ENCODE assay signal across 1 cellular context in genomic region chr2:3518496-3519254, GRCh38.
TF ChIP-seq lines count a peak whose summit lies in the region.

No MANE protein-coding gene starts in this region.

TF ChIP-seq in HepG2, 621 proteins besides CTCF, POLR2A, EP300 and RAD21 (continued from another document and continues in another):
- no peak; the same call in 1 of the 2 replicates for TF ChIP-seq ZNF646 (CRISPR knock-in tag; IDR thresholded peaks at IDR 0.05)
- 0 out of 2 replicates have a peak, but pooled peaks have one; percentile 2 for TF ChIP-seq TOE1 (CRISPR knock-in tag; IDR thresholded peaks at IDR 0.05)
- 0 out of 2 replicates have a peak, but pooled peaks have one; percentile 13 for TF ChIP-seq TGIF2 (CRISPR knock-in tag; IDR thresholded peaks at IDR 0.05)
- TF ChIP-seq LRRFIP1 (CRISPR knock-in tag; conservative IDR thresholded peaks at IDR 0.05) = no peak
- 0 out of 2 replicates have a peak, but pooled peaks have one; percentile 41 for TF ChIP-seq DZIP1 (CRISPR knock-in tag; IDR thresholded peaks at IDR 0.05)
- TF ChIP-seq ZKSCAN5 (CRISPR knock-in tag; IDR thresholded peaks at IDR 0.05) = 0 out of 2 replicates have a peak, but pooled peaks have one; percentile 77
- peak; percentile 89 for TF ChIP-seq KLF12 (CRISPR knock-in tag; IDR thresholded peaks at IDR 0.05; ENCODE audit: borderline replicate concordance)
- TF ChIP-seq ZNF30 (CRISPR knock-in tag; IDR thresholded peaks at IDR 0.05) = no peak
- TF ChIP-seq E2F1 (CRISPR knock-in tag; IDR thresholded peaks at IDR 0.05) = 0 out of 2 replicates have a peak, but pooled peaks have one; percentile 19
- 0 out of 2 replicates have a peak, but pooled peaks have one; percentile 7 for TF ChIP-seq KDM5B (CRISPR knock-in tag; IDR thresholded peaks at IDR 0.05; ENCODE audit: borderline replicate concordance)
- no peak for TF ChIP-seq ZNF230 (CRISPR knock-in tag; IDR thresholded peaks at IDR 0.05)
- peak in 1 of 2 experiments; percentile 76; a peak in 2 of 4 replicates for TF ChIP-seq HMGXB4 (CRISPR knock-in tag; IDR thresholded peaks at IDR 0.05; ENCODE audit: borderline replicate concordance in 1 of 2, low read depth in 1 of 2)
- 0 out of 2 replicates have a peak, but pooled peaks have one; percentile 34 for TF ChIP-seq ZNF503 (CRISPR knock-in tag; IDR thresholded peaks at IDR 0.05)
- TF ChIP-seq IRX3 (CRISPR knock-in tag; IDR thresholded peaks at IDR 0.05; ENCODE audit: borderline replicate concordance, low read depth) = 0 out of 2 replicates have a peak, but pooled peaks have one; percentile 42
- TF ChIP-seq NR2F1 (CRISPR knock-in tag; IDR thresholded peaks at IDR 0.05) = peak in 1 of 2 experiments; percentile 34; a peak in 1 of 4 replicates
- peak in 1 of 2 experiments; percentile 76; a peak in 2 of 4 replicates for TF ChIP-seq ATF4 (CRISPR knock-in tag; IDR thresholded peaks at IDR 0.05)
- peak; percentile 38 for TF ChIP-seq ZNF501 (CRISPR knock-in tag; IDR thresholded peaks at IDR 0.05)
- TF ChIP-seq HDAC1 (CRISPR knock-in tag; IDR thresholded peaks at IDR 0.05) = peak; percentile 74
- TF ChIP-seq ZNF850 (CRISPR knock-in tag; conservative IDR thresholded peaks at IDR 0.05) = no peak; the same call in 1 of the 2 replicates
- no peak for TF ChIP-seq TCF7L2 (IDR thresholded peaks at IDR 0.05; ENCODE audit: low read depth, low read length)
- TF ChIP-seq ZNF773 (CRISPR knock-in tag; IDR thresholded peaks at IDR 0.05; ENCODE audit: borderline replicate concordance) = peak; percentile 61; the same call in 1 of the 2 replicates
- TF ChIP-seq ZNF549 (CRISPR knock-in tag; IDR thresholded peaks at IDR 0.05) = 0 out of 2 replicates have a peak, but pooled peaks have one; percentile 54
- 0 out of 2 replicates have a peak, but pooled peaks have one; percentile 61 for TF ChIP-seq NR1H2 (CRISPR knock-in tag; IDR thresholded peaks at IDR 0.05; ENCODE audit: borderline replicate concordance, low read depth)
- TF ChIP-seq DBP (CRISPR knock-in tag; IDR thresholded peaks at IDR 0.05; ENCODE audit: not compliant biosample characterization) = peak; percentile 56
- TF ChIP-seq BCL6 (CRISPR knock-in tag; IDR thresholded peaks at IDR 0.05) = 0 out of 2 replicates have a peak, but pooled peaks have one; percentile 4
- no peak for TF ChIP-seq KLF13 (CRISPR knock-in tag; IDR thresholded peaks at IDR 0.05)
- TF ChIP-seq TAF1 (CRISPR knock-in tag; IDR thresholded peaks at IDR 0.05) = peak; percentile 48
- no peak; the same call in 1 of the 2 replicates for TF ChIP-seq MED13 (CRISPR knock-in tag; IDR thresholded peaks at IDR 0.05)
- TF ChIP-seq PRDM15 (CRISPR knock-in tag; IDR thresholded peaks at IDR 0.05) = peak; percentile 1; the same call in 1 of the 2 replicates
- TF ChIP-seq ZMYM3 (CRISPR knock-in tag; IDR thresholded peaks at IDR 0.05) = peak; percentile 55
